Comparison of ENCODE assay signal across 10 cellular contexts in genomic region chr21:42193131-42193671, GRCh38. TPM values are rescaled to one million over a fixed set of nuclear protein-coding genes. Genes with fewer than 3 reads are reported as not detected.
A peak's percentile ranks its signal among the peaks of the same experiment; 100 is the strongest.
DNase-seq lines count a peak whose midpoint lies in the region; ATAC-seq and TF ChIP-seq lines count a peak whose summit lies in the region.
"Had no signal": no experiment of that assay in that cellular context is flagged by ENCODE, and none has a peak within 500 bp of the region (broad histone marks: within the 10 kb centered on the region; RNA-seq: fewer than 3 reads in every experiment).

No MANE protein-coding gene starts in this region.

- peak; percentile 60 for ATAC-seq in activated CD8-positive, alpha-beta T cell treated with anti-CD3 and anti-CD28 coated beads, Interleukin-2, amount 10 ng/mL, durations not matched to agents 7 days and 5 days
- no peak for ATAC-seq in GM19467 (IDR thresholded peaks at IDR 0.05; ENCODE audit: unreplicated experiment)

- in situ Hi-C loops in brain microvascular endothelial cell (cut with HindIII; ENCODE audit: low pct_ligation_motif_present, low sequenced_read_pairs) = no loop called here

- peak overlapping the region; percentile 16 for H3K4me3 Mint-ChIP-seq in activated CD8-positive, alpha-beta T cell treated with anti-CD3 and anti-CD28 coated beads, Interleukin-2, amount 10 ng/mL, durations not matched to agents 7 days and 5 days

- CTCF ChIA-PET in activated CD8-positive, alpha-beta T cell treated with anti-CD3 and anti-CD28 coated beads, Interleukin-2, amount 10 ng/mL, durations not matched to agents 7 days and 5 days (lab: Charles Lee) = interaction anchor here (0.9 to 6.5 kb wide), 9 partner anchors 27 to 66 kb away, joined by 4 to 38 read pairs (median 12); partner anchors contain the start of gene ABCG1

- no peak for TF ChIP-seq CTCF in brain microvascular endothelial cell (IDR thresholded peaks at IDR 0.05; ENCODE audit: low read depth, low read length, missing control alignments)

- H3K27me3 ChIP-seq in brain microvascular endothelial cell (replicated peaks) = no peaks in the 10 kb centered on the region

- no peaks in the 10 kb centered on the region for H3K36me3 ChIP-seq in KOPT-K1 (ENCODE audit: insufficient read depth, low read length)
- no peaks in the 10 kb centered on the region for H3K36me3 ChIP-seq in brain microvascular endothelial cell (replicated peaks)

- H3K36me3 Mint-ChIP-seq in activated CD8-positive, alpha-beta T cell treated with anti-CD3 and anti-CD28 coated beads, Interleukin-2, amount 10 ng/mL, durations not matched to agents 7 days and 5 days (ENCODE audit: low read depth) = peaks cover 4% of the 10 kb centered on the region

- no peaks in the 10 kb centered on the region for H3K9me3 ChIP-seq in KOPT-K1 (ENCODE audit: insufficient read depth, low read length, poor library complexity, severe bottlenecking)

- H3K27ac Mint-ChIP-seq in activated CD8-positive, alpha-beta T cell treated with anti-CD3 and anti-CD28 coated beads, Interleukin-2, amount 10 ng/mL, durations not matched to agents 7 days and 5 days = peak overlapping the region; percentile 71

- no peaks in the 10 kb centered on the region for H3K9me3 Mint-ChIP-seq in activated CD8-positive, alpha-beta T cell treated with anti-CD3 and anti-CD28 coated beads, Interleukin-2, amount 10 ng/mL, durations not matched to agents 7 days and 5 days (ENCODE audit: insufficient read depth)

- peaks cover 77% of the 10 kb centered on the region for H3K4me1 Mint-ChIP-seq in activated CD8-positive, alpha-beta T cell treated with anti-CD3 and anti-CD28 coated beads, Interleukin-2, amount 10 ng/mL, durations not matched to agents 7 days and 5 days (ENCODE audit: low read depth)

- H3K4me3 ChIP-seq in brain microvascular endothelial cell (ENCODE audit: low read depth, low read length) = no peak overlapping the region

- POLR2A ChIA-PET in activated CD8-positive, alpha-beta T cell treated with anti-CD3 and anti-CD28 coated beads, Interleukin-2, amount 10 ng/mL, durations not matched to agents 7 days and 5 days (lab: Charles Lee) = interaction anchor here (1.0 to 3.3 kb wide), 5 partner anchors 18 to 45 kb away, joined by 3 to 16 read pairs (median 7); partner anchors contain the start of gene ABCG1

- peak; percentile 87 for DNase-seq in activated CD8-positive, alpha-beta T cell treated with anti-CD3 and anti-CD28 coated beads, Interleukin-2, amount 10 ng/mL, durations not matched to agents 7 days and 5 days
- DNase-seq in brain microvascular endothelial cell = peak; percentile 37
- peak; percentile 54 to 60 for DNase-seq in stimulated activated CD4-positive, alpha-beta T cell treated with anti-CD3 and anti-CD28 coated beads, Interleukin-2, amount 100 ng/mL, for 24 hours
- no peak for DNase-seq in COLO668 (lab: John Stamatoyannopoulos, UW; ENCODE audit: unreplicated experiment)
- DNase-seq in inferior parietal cortex (ENCODE audit: extremely low spot score) = no peak
- DNase-seq in HuH-7 (ENCODE audit: low spot score) = no peak
- DNase-seq: DMS53 had no signal

- H3K27ac ChIP-seq in KOPT-K1 (ENCODE audit: low read depth, low read length, poor library complexity, severe bottlenecking) = peak overlapping the region; percentile 38
- H3K27ac ChIP-seq in brain microvascular endothelial cell = no peak overlapping the region
- H3K27ac ChIP-seq: KMS-11 had no signal

- H3K27me3 Mint-ChIP-seq in activated CD8-positive, alpha-beta T cell treated with anti-CD3 and anti-CD28 coated beads, Interleukin-2, amount 10 ng/mL, durations not matched to agents 7 days and 5 days (ENCODE audit: low read depth) = peaks cover 10% of the 10 kb centered on the region

RNA-seq across cellular contexts. Expression of gene ABCG1, which starts 25.7 kb away (rescaled TPM):
- 1 to 10 TPM; 6.7 to 8.0 TPM for total RNA-seq in activated CD8-positive, alpha-beta T cell treated with anti-CD3 and anti-CD28 coated beads, Interleukin-2, amount 10 ng/mL, durations not matched to agents 7 days and 5 days

Comparison
In these comparisons a context has a peak if more than half of its experiments do, and no peak if none do; other contexts are left out.
1. DNase-seq: peak in activated CD8-positive, alpha-beta T cell treated with anti-CD3 and anti-CD28 coated beads, Interleukin-2, amount 10 ng/mL, durations not matched to agents 7 days and 5 days (single experiment), brain microvascular endothelial cell (single experiment) and stimulated activated CD4-positive, alpha-beta T cell treated with anti-CD3 and anti-CD28 coated beads, Interleukin-2, amount 100 ng/mL, for 24 hours (2 of 2); none in COLO668 (single experiment), inferior parietal cortex (single experiment) and HuH-7 (single experiment).